In the genomic region with DNA sequence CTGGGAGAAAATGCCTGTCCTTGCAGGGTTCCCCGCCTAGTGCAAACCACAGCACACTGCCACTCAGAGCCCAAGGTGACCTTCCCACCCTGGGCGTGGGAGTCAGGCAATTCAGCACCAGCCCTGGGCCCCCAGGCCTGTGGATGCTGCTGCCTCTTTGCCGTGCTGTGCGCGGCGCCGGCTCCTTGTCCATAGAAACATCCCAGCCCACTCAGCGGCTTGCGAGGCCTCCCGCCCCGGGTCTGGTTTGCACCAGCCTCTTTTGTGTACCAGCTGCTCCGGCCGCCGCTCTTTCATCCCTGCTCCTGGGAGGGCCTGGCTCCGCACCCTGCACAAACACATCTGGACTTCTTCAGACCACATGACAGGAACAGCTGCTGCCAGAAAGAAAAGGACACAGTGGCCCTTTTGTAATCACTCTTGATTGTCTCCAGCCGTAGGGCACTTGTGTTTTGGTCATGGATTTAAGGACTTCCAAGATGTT, we compare ENCODE assay signal across 10 cellular contexts.
A peak's percentile ranks its signal among the peaks of the same experiment; 100 is the strongest.
DNase-seq lines count a peak whose midpoint lies in the region; ATAC-seq and TF ChIP-seq lines count a peak whose summit lies in the region.
"Had no signal": no experiment of that assay in that cellular context is flagged by ENCODE, and none has a peak within 500 bp of the region (broad histone marks: within the 10 kb centered on the region; RNA-seq: fewer than 3 reads in every experiment).

No MANE protein-coding gene starts in this region.

- no peak overlapping the region for H3K27ac ChIP-seq in naive thymus-derived CD4-positive, alpha-beta T cell (ENCODE audit: low read depth, low read length)
- no peak overlapping the region for H3K27ac ChIP-seq in ascending aorta
- H3K27ac ChIP-seq: SK-N-MC had no signal

- no peaks in the 10 kb centered on the region for H3K9me3 Mint-ChIP-seq in naive thymus-derived CD4-positive, alpha-beta T cell
- H3K9me3 Mint-ChIP-seq: mesothelial cell of epicardium had no signal

- DNase-seq in COR-L47 (lab: John Stamatoyannopoulos, UW): peak; percentile 35
- DNase-seq in NCI-H345 (lab: John Stamatoyannopoulos, UW): peak; percentile 88
- peak; percentile 90 for DNase-seq in ecto neural progenitor cell (ENCODE audit: low spot score)
- DNase-seq in naive thymus-derived CD4-positive, alpha-beta T cell: no peak
- no peak for DNase-seq in ascending aorta (ENCODE audit: low spot score in 2 of 2)

- no peaks in the 10 kb centered on the region for H3K9me3 ChIP-seq in naive thymus-derived CD4-positive, alpha-beta T cell (ENCODE audit: control insufficient read depth in 2 of 3, low read length in 3 of 3)
- H3K9me3 ChIP-seq in ascending aorta: no peaks in the 10 kb centered on the region

- peaks cover 20 to 66% (median 57%) of the 10 kb centered on the region in 7 donors for H3K4me1 Mint-ChIP-seq in naive thymus-derived CD4-positive, alpha-beta T cell

- TF ChIP-seq CTCF in ascending aorta (IDR thresholded peaks at IDR 0.05): no peak

- intact Hi-C loops in naive thymus-derived CD4-positive, alpha-beta T cell (cut with micrococcal nuclease): loop anchor here in 1 of 2 donors (5.0 kb wide), 6 partner anchors 63 to 992 kb away; a partner anchor contains a TSS
- intact Hi-C loops in ascending aorta (cut with DNase I): no loop called here

- POLR2A ChIA-PET in naive thymus-derived CD4-positive, alpha-beta T cell (lab: Charles Lee): interaction anchor here (0.6 to 7.4 kb wide), 6 partner anchors 52 to 1035 kb away, joined by 3 to 80 read pairs (median 4); no protein-coding TSS in a partner anchor

- ATAC-seq in naive thymus-derived CD4-positive, alpha-beta T cell: no peak
- no peak for ATAC-seq in HG02870 (IDR thresholded peaks at IDR 0.05; ENCODE audit: unreplicated experiment)
- ATAC-seq in GM19455 (IDR thresholded peaks at IDR 0.05; ENCODE audit: unreplicated experiment): no peak
- no peak for ATAC-seq in HG02981 (IDR thresholded peaks at IDR 0.05; ENCODE audit: unreplicated experiment)

- no peak overlapping the region for H3K4me3 ChIP-seq in naive thymus-derived CD4-positive, alpha-beta T cell (ENCODE audit: low read length)
- H3K4me3 ChIP-seq in ascending aorta: no peak overlapping the region
- H3K4me3 ChIP-seq: SK-N-MC had no signal

- H3K27me3 Mint-ChIP-seq in naive thymus-derived CD4-positive, alpha-beta T cell: peaks cover 0 to 7% (median 0%) of the 10 kb centered on the region in 5 donors

- peak overlapping the region in 7 of 9 donors; percentile 48 to 98 (median 82) for H3K27ac Mint-ChIP-seq in naive thymus-derived CD4-positive, alpha-beta T cell
- H3K27ac Mint-ChIP-seq: mesothelial cell of epicardium had no signal

- H3K4me1 ChIP-seq in naive thymus-derived CD4-positive, alpha-beta T cell (ENCODE audit: control insufficient read depth in 2 of 2, insufficient read depth in 2 of 2, low read length in 2 of 2): peaks cover 18 to 45% of the 10 kb centered on the region in 2 donors
- no peaks in the 10 kb centered on the region for H3K4me1 ChIP-seq in ascending aorta

- CTCF ChIA-PET in naive thymus-derived CD4-positive, alpha-beta T cell (lab: Charles Lee): interaction anchor here (1.1 to 3.2 kb wide), 5 partner anchors 8 to 122 kb away, joined by 4 to 16 read pairs (median 7); no protein-coding TSS in a partner anchor

- peak overlapping the region in 4 of 10 donors; percentile 30 to 69 (median 59) for H3K4me3 Mint-ChIP-seq in naive thymus-derived CD4-positive, alpha-beta T cell
- H3K4me3 Mint-ChIP-seq: mesothelial cell of epicardium had no signal

- no peaks in the 10 kb centered on the region for H3K36me3 ChIP-seq in naive thymus-derived CD4-positive, alpha-beta T cell (ENCODE audit: control insufficient read depth in 2 of 3, insufficient read depth in 3 of 3, low read length in 3 of 3)
- no peaks in the 10 kb centered on the region for H3K36me3 ChIP-seq in ascending aorta

- H3K27me3 ChIP-seq in naive thymus-derived CD4-positive, alpha-beta T cell (ENCODE audit: control insufficient read depth in 2 of 2, insufficient read depth in 2 of 2, low read length in 2 of 2): no peaks in the 10 kb centered on the region
- no peaks in the 10 kb centered on the region for H3K27me3 ChIP-seq in ascending aorta

- H3K36me3 Mint-ChIP-seq in naive thymus-derived CD4-positive, alpha-beta T cell: peaks cover 0 to 3% (median 0%) of the 10 kb centered on the region in 5 donors
- H3K36me3 Mint-ChIP-seq: mesothelial cell of epicardium had no signal

Comparison
In these comparisons a context has a peak if more than half of its experiments do, and no peak if none do; other contexts are left out.
1. DNase-seq: peak in COR-L47 (single experiment), NCI-H345 (single experiment) and ecto neural progenitor cell (single experiment); none in naive thymus-derived CD4-positive, alpha-beta T cell (0 of 9) and ascending aorta (0 of 2).